Comparison of ENCODE assay signal across 21 cellular contexts in genomic region chr14:52531481-52531880, GRCh38. TPM values are rescaled to one million over a fixed set of nuclear protein-coding genes. Genes with fewer than 3 reads are reported as not detected.
DNase-seq lines count a peak whose midpoint lies in the region; ATAC-seq, FAIRE-seq and TF ChIP-seq lines count a peak whose summit lies in the region.
"Had no signal": no experiment of that assay in that cellular context is flagged by ENCODE, and none has a peak within 500 bp of the region (broad histone marks: within the 10 kb centered on the region; RNA-seq: fewer than 3 reads in every experiment).

No MANE protein-coding gene starts in this region.

- H3K4me1 ChIP-seq in CD8-positive, alpha-beta T cell (ENCODE audit: insufficient read depth, low read length): no peaks in the 10 kb centered on the region

- no peaks in the 10 kb centered on the region for H3K9me3 ChIP-seq in CD8-positive, alpha-beta T cell (ENCODE audit: low read length)

- DNase-seq in activated CD4-positive, alpha-beta T cell treated with anti-CD3 and anti-CD28 coated beads for 36 hours: no peak
- DNase-seq in activated CD4-positive, alpha-beta T cell treated with anti-CD3 and anti-CD28 coated beads for 48 hours: no peak
- DNase-seq in CD8-positive, alpha-beta T cell: no peak
- no peak for DNase-seq in stimulated activated effector memory CD8-positive, alpha-beta T cell treated with anti-CD3 and anti-CD28 coated beads, Interleukin-12 subunit alpha, Interleukin-12 subunit beta, amount 100 ng/mL, for 72 hours (ENCODE audit: low spot score in 2 of 2)
- DNase-seq in epidermal melanocyte (ENCODE audit: insufficient read length, low spot score) (no peak), GM19239 (ENCODE audit: insufficient read length, low spot score) (no peak)
- DNase-seq: DMS53, H9, Karpas-422, MV-4-11, NCI-H1105, NCI-H146, NCI-H1930, NCI-H2107, NCI-H524 treated with DMSO at 0.1 percent for 48 hours, NCI-H774, SIG-M5 had no signal

- H3K36me3 Mint-ChIP-seq in activated CD4-positive, alpha-beta T cell treated with anti-CD3 and anti-CD28 coated beads for 36 hours (ENCODE audit: low read depth): peaks cover 12% of the 10 kb centered on the region
- peaks cover 46% of the 10 kb centered on the region for H3K36me3 Mint-ChIP-seq in CD8-positive, alpha-beta T cell
- peaks cover 22% of the 10 kb centered on the region for H3K36me3 Mint-ChIP-seq in activated T-helper 17 cell treated with anti-CD3 and anti-CD28 coated beads, Interleukin-2, amount 50 U/mL, for 72 hours (ENCODE audit: low read depth)
- H3K36me3 Mint-ChIP-seq in stimulated activated effector memory CD8-positive, alpha-beta T cell treated with anti-CD3 and anti-CD28 coated beads, Interleukin-12 subunit alpha, Interleukin-12 subunit beta, amount 100 ng/mL, for 72 hours: no peaks in the 10 kb centered on the region

- TF ChIP-seq CTCF in CD8-positive, alpha-beta T cell (IDR thresholded peaks at IDR 0.05): no peak

- H3K27ac Mint-ChIP-seq in activated CD4-positive, alpha-beta T cell treated with anti-CD3 and anti-CD28 coated beads for 36 hours: no peak overlapping the region
- H3K27ac Mint-ChIP-seq in CD8-positive, alpha-beta T cell: no peak overlapping the region
- H3K27ac Mint-ChIP-seq in activated T-helper 17 cell treated with anti-CD3 and anti-CD28 coated beads, Interleukin-2, amount 50 U/mL, for 72 hours: no peak overlapping the region
- H3K27ac Mint-ChIP-seq in stimulated activated effector memory CD8-positive, alpha-beta T cell treated with anti-CD3 and anti-CD28 coated beads, Interleukin-12 subunit alpha, Interleukin-12 subunit beta, amount 100 ng/mL, for 72 hours: no peak overlapping the region
- H3K27ac Mint-ChIP-seq: GM23338, H9 had no signal

- no peak for FAIRE-seq in GM19239 (lab: Jason Lieb, UNC)
- FAIRE-seq: HepG2, RCC 7860 had no signal

- POLR2A ChIA-PET in activated CD4-positive, alpha-beta T cell treated with anti-CD3 and anti-CD28 coated beads for 36 hours (lab: Charles Lee): no interaction called here
- POLR2A ChIA-PET in CD8-positive, alpha-beta T cell (lab: Charles Lee): no interaction called here

- CTCF ChIA-PET in activated CD4-positive, alpha-beta T cell treated with anti-CD3 and anti-CD28 coated beads for 36 hours (lab: Charles Lee): no interaction called here
- CTCF ChIA-PET in CD8-positive, alpha-beta T cell (lab: Charles Lee): no interaction called here

- H3K9me3 Mint-ChIP-seq in activated CD4-positive, alpha-beta T cell treated with anti-CD3 and anti-CD28 coated beads for 36 hours (ENCODE audit: low read depth): no peaks in the 10 kb centered on the region
- no peaks in the 10 kb centered on the region for H3K9me3 Mint-ChIP-seq in CD8-positive, alpha-beta T cell
- H3K9me3 Mint-ChIP-seq in activated T-helper 17 cell treated with anti-CD3 and anti-CD28 coated beads, Interleukin-2, amount 50 U/mL, for 72 hours: no peaks in the 10 kb centered on the region
- no peaks in the 10 kb centered on the region for H3K9me3 Mint-ChIP-seq in stimulated activated effector memory CD8-positive, alpha-beta T cell treated with anti-CD3 and anti-CD28 coated beads, Interleukin-12 subunit alpha, Interleukin-12 subunit beta, amount 100 ng/mL, for 72 hours
- H3K9me3 Mint-ChIP-seq: GM23338, H9 had no signal

- H3K27me3 Mint-ChIP-seq in activated CD4-positive, alpha-beta T cell treated with anti-CD3 and anti-CD28 coated beads for 36 hours: no peaks in the 10 kb centered on the region
- no peaks in the 10 kb centered on the region for H3K27me3 Mint-ChIP-seq in CD8-positive, alpha-beta T cell (ENCODE audit: low read depth)
- no peaks in the 10 kb centered on the region for H3K27me3 Mint-ChIP-seq in activated T-helper 17 cell treated with anti-CD3 and anti-CD28 coated beads, Interleukin-2, amount 50 U/mL, for 72 hours

- no peak overlapping the region for H3K4me3 Mint-ChIP-seq in activated CD4-positive, alpha-beta T cell treated with anti-CD3 and anti-CD28 coated beads for 36 hours
- H3K4me3 Mint-ChIP-seq in CD8-positive, alpha-beta T cell: no peak overlapping the region
- H3K4me3 Mint-ChIP-seq in activated T-helper 17 cell treated with anti-CD3 and anti-CD28 coated beads, Interleukin-2, amount 50 U/mL, for 72 hours: no peak overlapping the region
- H3K4me3 Mint-ChIP-seq in stimulated activated effector memory CD8-positive, alpha-beta T cell treated with anti-CD3 and anti-CD28 coated beads, Interleukin-12 subunit alpha, Interleukin-12 subunit beta, amount 100 ng/mL, for 72 hours: no peak overlapping the region
- H3K4me3 Mint-ChIP-seq: GM23338, H9 had no signal

- intact Hi-C loops in activated CD4-positive, alpha-beta T cell treated with anti-CD3 and anti-CD28 coated beads for 36 hours (cut with DNase I, micrococcal nuclease): loop anchor here in 1 of 2 experiments (2.0 kb wide), 1 partner anchor 21 kb away; the partner anchor contains the start of genes GPR137C and TXNDC16
- intact Hi-C loops in CD8-positive, alpha-beta T cell (cut with DNase I, micrococcal nuclease): no loop called here

- peaks cover 7% of the 10 kb centered on the region for H3K36me3 ChIP-seq in CD8-positive, alpha-beta T cell (ENCODE audit: insufficient read depth, low read length)

- H3K4me1 Mint-ChIP-seq in activated CD4-positive, alpha-beta T cell treated with anti-CD3 and anti-CD28 coated beads for 36 hours: no peaks in the 10 kb centered on the region
- no peaks in the 10 kb centered on the region for H3K4me1 Mint-ChIP-seq in CD8-positive, alpha-beta T cell (ENCODE audit: low read depth)
- H3K4me1 Mint-ChIP-seq in activated T-helper 17 cell treated with anti-CD3 and anti-CD28 coated beads, Interleukin-2, amount 50 U/mL, for 72 hours: no peaks in the 10 kb centered on the region
- no peaks in the 10 kb centered on the region for H3K4me1 Mint-ChIP-seq in stimulated activated effector memory CD8-positive, alpha-beta T cell treated with anti-CD3 and anti-CD28 coated beads, Interleukin-12 subunit alpha, Interleukin-12 subunit beta, amount 100 ng/mL, for 72 hours
- H3K4me1 Mint-ChIP-seq: GM23338, H9 had no signal

- peak; percentile 82 for ATAC-seq in activated CD4-positive, alpha-beta T cell treated with anti-CD3 and anti-CD28 coated beads for 36 hours
- peak; percentile 36 for ATAC-seq in CD8-positive, alpha-beta T cell
- peak; percentile 86 for ATAC-seq in activated T-helper 17 cell treated with anti-CD3 and anti-CD28 coated beads, Interleukin-2, amount 50 U/mL, for 72 hours (replicated peaks)
- peak; percentile 81 for ATAC-seq in stimulated activated effector memory CD8-positive, alpha-beta T cell treated with anti-CD3 and anti-CD28 coated beads, Interleukin-12 subunit alpha, Interleukin-12 subunit beta, amount 100 ng/mL, for 72 hours
- ATAC-seq: GM23338, HepG2 had no signal

- H3K27me3 ChIP-seq in CD8-positive, alpha-beta T cell (ENCODE audit: insufficient read depth, low read length): no peaks in the 10 kb centered on the region

- no peak overlapping the region for H3K27ac ChIP-seq in CD8-positive, alpha-beta T cell (ENCODE audit: low read depth, low read length)

- no peak overlapping the region for H3K4me3 ChIP-seq in CD8-positive, alpha-beta T cell (ENCODE audit: low read depth, low read length)
- H3K4me3 ChIP-seq: GM23338 had no signal

RNA-seq across cellular contexts. Expression of gene TXNDC16, which starts 20.8 kb away (rescaled TPM):
- 1 to 10 TPM; 4.0 to 5.2 TPM for total RNA-seq in activated CD4-positive, alpha-beta T cell treated with anti-CD3 and anti-CD28 coated beads for 36 hours
- total RNA-seq in CD8-positive, alpha-beta T cell: 10 to 100 TPM; 10.8 to 13.4 TPM
- total RNA-seq in activated T-helper 17 cell treated with anti-CD3 and anti-CD28 coated beads, Interleukin-2, amount 50 U/mL, for 72 hours: 1 to 10 TPM; 5.6 to 7.7 TPM

RNA-seq across cellular contexts. Expression of gene GPR137C, which starts 21.2 kb away (rescaled TPM):
- under 1 TPM; 0.04 to 0.14 TPM for total RNA-seq in activated CD4-positive, alpha-beta T cell treated with anti-CD3 and anti-CD28 coated beads for 36 hours
- under 1 TPM; 0.08 to 0.22 TPM for total RNA-seq in CD8-positive, alpha-beta T cell
- under 1 TPM; 0.26 to 0.35 TPM for total RNA-seq in activated T-helper 17 cell treated with anti-CD3 and anti-CD28 coated beads, Interleukin-2, amount 50 U/mL, for 72 hours

Comparison
In these comparisons a context has a peak if more than half of its experiments do, and no peak if none do; other contexts are left out.
1. ATAC-seq: peak in every context shown above with its lines; median percentile 86 in activated T-helper 17 cell treated with anti-CD3 and anti-CD28 coated beads, Interleukin-2, amount 50 U/mL, for 72 hours; 82 in activated CD4-positive, alpha-beta T cell treated with anti-CD3 and anti-CD28 coated beads for 36 hours; 81 in stimulated activated effector memory CD8-positive, alpha-beta T cell treated with anti-CD3 and anti-CD28 coated beads, Interleukin-12 subunit alpha, Interleukin-12 subunit beta, amount 100 ng/mL, for 72 hours; 36 in CD8-positive, alpha-beta T cell.